ENCODE assay signal across 22 cellular contexts in genomic region chr4:176920694-176921093, GRCh38.
DNase-seq lines count a peak whose midpoint lies in the region; ATAC-seq and TF ChIP-seq lines count a peak whose summit lies in the region.
"Had no signal": no experiment of that assay in that cellular context is flagged by ENCODE, and none has a peak within 500 bp of the region (broad histone marks: within the 10 kb centered on the region; RNA-seq: fewer than 3 reads in every experiment).

No MANE protein-coding gene starts in this region.

- H3K27me3 ChIP-seq in GM23248 (replicated peaks; ENCODE audit: insufficient read depth), result no peaks in the 10 kb centered on the region
- H3K27me3 ChIP-seq in SK-N-SH (ENCODE audit: insufficient read depth), result no peaks in the 10 kb centered on the region
- H3K27me3 ChIP-seq: BLaER1 treated with 17β-estradiol and CSF1 and Interleukin-3, amounts not matched to agents 10 nM and 100 nM; neutrophil; upper lobe of right lung had no signal

- H3K4me1 ChIP-seq in GM23248 (ENCODE audit: insufficient read depth), result peaks cover 18% of the 10 kb centered on the region
- H3K4me1 ChIP-seq in SK-N-SH (ENCODE audit: control insufficient read depth in 1 of 2, insufficient read depth in 2 of 2, low read depth in 1 of 2, low read length in 1 of 2), result peaks cover 0 to 20% of the 10 kb centered on the region in 2 experiments; a peak in 2 of 4 replicates
- H3K4me1 ChIP-seq: BLaER1 treated with 17β-estradiol and CSF1 and Interleukin-3, amounts not matched to agents 10 nM and 100 nM; upper lobe of right lung had no signal

- H2AFZ ChIP-seq in GM23248, result peak overlapping the region; percentile 47; the same call in 1 of the 2 replicates
- H2AFZ ChIP-seq in SK-N-SH (ENCODE audit: low read depth), result no peak overlapping the region

- CTCF ChIA-PET in SK-N-SH (lab: Yijun Ruan, JAX), result no interaction called here

- H3K9me3 ChIP-seq in GM23248 (ENCODE audit: low read depth) (no peaks in the 10 kb centered on the region), SK-N-SH (peaks cover 16% of the 10 kb centered on the region; the same call in 1 of the 2 replicates)
- H3K9me3 ChIP-seq: neutrophil, upper lobe of right lung had no signal

- no peaks in the 10 kb centered on the region for H3K36me3 ChIP-seq in GM23248 (ENCODE audit: low read depth)
- peaks cover 0 to 17% of the 10 kb centered on the region in 2 experiments for H3K36me3 ChIP-seq in SK-N-SH (replicated peaks in 1 of 2; ENCODE audit: control insufficient read depth in 1 of 2, insufficient read depth in 2 of 2, low read length in 1 of 2)
- H3K36me3 ChIP-seq: BLaER1 treated with 17β-estradiol and CSF1 and Interleukin-3, amounts not matched to agents 10 nM and 100 nM; neutrophil; upper lobe of right lung had no signal

- peak in 1 of 2 experiments; percentile 95; a peak in 2 of 4 replicates for TF ChIP-seq EP300 in SK-N-SH (IDR thresholded peaks at IDR 0.05; ENCODE audit: borderline replicate concordance in 1 of 2, low read depth in 1 of 2, low read length in 1 of 2)

- no peak for TF ChIP-seq RAD21 in SK-N-SH (IDR thresholded peaks at IDR 0.05; ENCODE audit: low read length)

- H4K20me1 ChIP-seq in GM23248 (ENCODE audit: insufficient read depth), result no peaks in the 10 kb centered on the region
- H4K20me1 ChIP-seq in SK-N-SH (ENCODE audit: insufficient read depth), result no peaks in the 10 kb centered on the region
- H4K20me1 ChIP-seq: BLaER1 treated with 17β-estradiol and CSF1 and Interleukin-3, amounts not matched to agents 10 nM and 100 nM had no signal

- H3K79me2 ChIP-seq in GM23248 (ENCODE audit: insufficient read depth) (no peaks in the 10 kb centered on the region), SK-N-SH (ENCODE audit: insufficient read depth) (0 out of 2 replicates have a peak, but pooled peaks cover 6% of the 10 kb centered on the region)

- POLR2A ChIA-PET in SK-N-SH (lab: Yijun Ruan, JAX), result no interaction called here

- peaks cover 10% of the 10 kb centered on the region for H3F3A ChIP-seq in GM23248 (ENCODE audit: insufficient read depth)
- H3F3A ChIP-seq in SK-N-SH (replicated peaks; ENCODE audit: insufficient read depth), result peaks cover 42% of the 10 kb centered on the region

- H3K27ac ChIP-seq in GM23248 (peak overlapping the region; percentile 67), SK-N-SH (ENCODE audit: low read depth in 2 of 2, low read length in 1 of 2) (peak overlapping the region; percentile 81 to 87; a peak in 3 of 4 replicates)
- H3K27ac ChIP-seq: BLaER1 treated with 17β-estradiol and CSF1 and Interleukin-3, amounts not matched to agents 10 nM and 100 nM; neutrophil; skin epidermis; upper lobe of right lung; VCaP had no signal

- peak overlapping the region; percentile 3; the same call in 1 of the 2 replicates for H3K9ac ChIP-seq in GM23248
- peak overlapping the region; percentile 28; the same call in 1 of the 2 replicates for H3K9ac ChIP-seq in SK-N-SH
- H3K9ac ChIP-seq: BLaER1 treated with 17β-estradiol and CSF1 and Interleukin-3, amounts not matched to agents 10 nM and 100 nM had no signal

- in situ Hi-C loops in GM23248 (cut with MboI), result no loop called here

- H3K4me3 ChIP-seq in GM23248 (0 out of 2 replicates have a peak overlapping the region, but pooled peaks have one; percentile 8), SK-N-SH (ENCODE audit: low read depth in 2 of 2, low read length in 1 of 2) (no peak overlapping the region), fibroblast of mammary gland (ENCODE audit: control insufficient read depth, low read depth, low read length) (no peak overlapping the region), skeletal muscle cell (ENCODE audit: low read depth, low read length) (no peak overlapping the region)
- H3K4me3 ChIP-seq: BLaER1 treated with 17β-estradiol and CSF1 and Interleukin-3, amounts not matched to agents 10 nM and 100 nM; skin epidermis; upper lobe of right lung had no signal

- H3K9me2 ChIP-seq in GM23248 (ENCODE audit: insufficient read depth) (no peaks in the 10 kb centered on the region), SK-N-SH (no peaks in the 10 kb centered on the region)

- DNase-seq in GM23248 (peak; percentile 90), SK-N-SH (no peak), fibroblast of mammary gland (ENCODE audit: low read depth) (peak; percentile 91), skeletal muscle cell (ENCODE audit: low read depth) (peak; percentile 56), NCI-H2196 (lab: John Stamatoyannopoulos, UW; ENCODE audit: unreplicated experiment) (no peak), NCI-H1417 (lab: John Stamatoyannopoulos, UW) (no peak), GM19240 (ENCODE audit: insufficient read length, low spot score) (no peak)
- DNase-seq: activated CD8-positive, alpha-beta memory T cell treated with anti-CD3 and anti-CD28 coated beads for 24 hours; anterior cingulate cortex; DMS153; H9; immature natural killer cell; KG1; NCI-H1417 treated with DMSO at 0.1 percent for 48 hours; NCI-H446; stimulated activated naive B cell treated with anti-CD40 and anti-IgM and Interleukin-4, amounts not matched to agents 10 μg/mL and 1 μg/mL and 100 μg/mL, for 72 hours; upper lobe of right lung had no signal

- WGBS in GM23248 (ENCODE audit: low coverage in 1 of 2, low lambda C conversion rate in 2 of 2, missing lambda C conversion rate in 2 of 2), 2 experiments, result 5 to 6% methylated on average over 4 of the region's 4 CpGs
- WGBS in SK-N-SH (ENCODE audit: low lambda C conversion rate), result 6% methylated on average over 4 of the region's 4 CpGs

- H3K4me2 ChIP-seq in GM23248 (ENCODE audit: unreplicated experiment), result peak overlapping the region; percentile 57
- peak overlapping the region; percentile 24 for H3K4me2 ChIP-seq in SK-N-SH
- H3K4me2 ChIP-seq: BLaER1 treated with 17β-estradiol and CSF1 and Interleukin-3, amounts not matched to agents 10 nM and 100 nM had no signal

- no peak for ATAC-seq in GM21423 (IDR thresholded peaks at IDR 0.05; ENCODE audit: unreplicated experiment)
- ATAC-seq: stimulated activated naive B cell treated with anti-CD40 and anti-IgM and Interleukin-4, amounts not matched to agents 10 μg/mL and 1 μg/mL and 100 μg/mL, for 72 hours; upper lobe of right lung had no signal

- no peak for TF ChIP-seq CTCF in SK-N-SH (IDR thresholded peaks at IDR 0.05)
- TF ChIP-seq CTCF in fibroblast of mammary gland (conservative IDR thresholded peaks at IDR 0.05; ENCODE audit: control insufficient read depth, insufficient read depth, low read depth, low read length), result no peak

TF ChIP-seq in SK-N-SH, 30 proteins besides CTCF, POLR2A, EP300 and RAD21 (continues in another document):
- TF ChIP-seq FOSL2 (IDR thresholded peaks at IDR 0.05; ENCODE audit: borderline replicate concordance, low read depth), result peak; percentile 94
- peak; percentile 82 for TF ChIP-seq TEAD4 (IDR thresholded peaks at IDR 0.05; ENCODE audit: borderline replicate concordance, insufficient read depth)
- peak; percentile 91 for TF ChIP-seq JUND (IDR thresholded peaks at IDR 0.05)
- TF ChIP-seq RXRA (IDR thresholded peaks at IDR 0.05; ENCODE audit: borderline replicate concordance, low read depth), result peak; percentile 53; the same call in 1 of the 2 replicates
- TF ChIP-seq, protein P1, sequence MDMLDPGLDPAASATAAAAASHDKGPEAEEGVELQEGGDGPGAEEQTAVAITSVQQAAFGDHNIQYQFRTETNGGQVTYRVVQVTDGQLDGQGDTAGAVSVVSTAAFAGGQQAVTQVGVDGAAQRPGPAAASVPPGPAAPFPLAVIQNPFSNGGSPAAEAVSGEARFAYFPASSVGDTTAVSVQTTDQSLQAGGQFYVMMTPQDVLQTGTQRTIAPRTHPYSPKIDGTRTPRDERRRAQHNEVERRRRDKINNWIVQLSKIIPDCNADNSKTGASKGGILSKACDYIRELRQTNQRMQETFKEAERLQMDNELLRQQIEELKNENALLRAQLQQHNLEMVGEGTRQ (IDR thresholded peaks at IDR 0.05; ENCODE audit: borderline replicate concordance, low read depth, low read length), result no peak
- TF ChIP-seq GATA2 (CRISPR knock-in tag; IDR thresholded peaks at IDR 0.05), result no peak
- TF ChIP-seq, protein P2, sequence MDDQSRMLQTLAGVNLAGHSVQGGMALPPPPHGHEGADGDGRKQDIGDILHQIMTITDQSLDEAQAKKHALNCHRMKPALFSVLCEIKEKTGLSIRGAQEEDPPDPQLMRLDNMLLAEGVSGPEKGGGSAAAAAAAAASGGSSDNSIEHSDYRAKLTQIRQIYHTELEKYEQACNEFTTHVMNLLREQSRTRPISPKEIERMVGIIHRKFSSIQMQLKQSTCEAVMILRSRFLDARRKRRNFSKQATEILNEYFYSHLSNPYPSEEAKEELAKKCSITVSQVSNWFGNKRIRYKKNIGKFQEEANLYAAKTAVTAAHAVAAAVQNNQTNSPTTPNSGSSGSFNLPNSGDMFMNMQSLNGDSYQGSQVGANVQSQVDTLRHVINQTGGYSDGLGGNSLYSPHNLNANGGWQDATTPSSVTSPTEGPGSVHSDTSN (IDR thresholded peaks at IDR 0.05), result peak; percentile 76
- TF ChIP-seq NRF1 (IDR thresholded peaks at IDR 0.05; ENCODE audit: low read depth, low read length), result no peak
- TF ChIP-seq ELF1 (IDR thresholded peaks at IDR 0.05), result no peak
- 0 out of 2 replicates have a peak, but pooled peaks have one; percentile 34 for TF ChIP-seq YY1 (IDR thresholded peaks at IDR 0.05; ENCODE audit: low read depth)
- peak; percentile 84 for TF ChIP-seq TCF12 (IDR thresholded peaks at IDR 0.05)
- TF ChIP-seq EZH2phosphoT487 (IDR thresholded peaks at IDR 0.05; ENCODE audit: borderline replicate concordance, low read depth), result no peak
- no peak for TF ChIP-seq RFX5 (IDR thresholded peaks at IDR 0.05; ENCODE audit: low read length)
- no peak for TF ChIP-seq TAF1 (IDR thresholded peaks at IDR 0.05; ENCODE audit: borderline replicate concordance, low read depth, low read length)
- TF ChIP-seq, protein P3, sequence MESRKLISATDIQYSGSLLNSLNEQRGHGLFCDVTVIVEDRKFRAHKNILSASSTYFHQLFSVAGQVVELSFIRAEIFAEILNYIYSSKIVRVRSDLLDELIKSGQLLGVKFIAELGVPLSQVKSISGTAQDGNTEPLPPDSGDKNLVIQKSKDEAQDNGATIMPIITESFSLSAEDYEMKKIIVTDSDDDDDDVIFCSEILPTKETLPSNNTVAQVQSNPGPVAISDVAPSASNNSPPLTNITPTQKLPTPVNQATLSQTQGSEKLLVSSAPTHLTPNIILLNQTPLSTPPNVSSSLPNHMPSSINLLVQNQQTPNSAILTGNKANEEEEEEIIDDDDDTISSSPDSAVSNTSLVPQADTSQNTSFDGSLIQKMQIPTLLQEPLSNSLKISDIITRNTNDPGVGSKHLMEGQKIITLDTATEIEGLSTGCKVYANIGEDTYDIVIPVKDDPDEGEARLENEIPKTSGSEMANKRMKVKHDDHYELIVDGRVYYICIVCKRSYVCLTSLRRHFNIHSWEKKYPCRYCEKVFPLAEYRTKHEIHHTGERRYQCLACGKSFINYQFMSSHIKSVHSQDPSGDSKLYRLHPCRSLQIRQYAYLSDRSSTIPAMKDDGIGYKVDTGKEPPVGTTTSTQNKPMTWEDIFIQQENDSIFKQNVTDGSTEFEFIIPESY (IDR thresholded peaks at IDR 0.05; ENCODE audit: borderline replicate concordance, low read depth), result peak; percentile 71; the same call in 1 of the 2 replicates
- TF ChIP-seq MEF2A (IDR thresholded peaks at IDR 0.05; ENCODE audit: borderline replicate concordance, low read depth), result peak; percentile 46; the same call in 1 of the 2 replicates

Comparison
In these comparisons a context has a peak if more than half of its experiments do, and no peak if none do; other contexts are left out.
1. DNase-seq: peak in GM23248 (single experiment), fibroblast of mammary gland (single experiment) and skeletal muscle cell (single experiment); none in SK-N-SH (single experiment), NCI-H2196 (single experiment), NCI-H1417 (0 of 3) and GM19240 (single experiment).